Comparison of ENCODE assay signal across 34 cellular contexts in the genomic region with DNA sequence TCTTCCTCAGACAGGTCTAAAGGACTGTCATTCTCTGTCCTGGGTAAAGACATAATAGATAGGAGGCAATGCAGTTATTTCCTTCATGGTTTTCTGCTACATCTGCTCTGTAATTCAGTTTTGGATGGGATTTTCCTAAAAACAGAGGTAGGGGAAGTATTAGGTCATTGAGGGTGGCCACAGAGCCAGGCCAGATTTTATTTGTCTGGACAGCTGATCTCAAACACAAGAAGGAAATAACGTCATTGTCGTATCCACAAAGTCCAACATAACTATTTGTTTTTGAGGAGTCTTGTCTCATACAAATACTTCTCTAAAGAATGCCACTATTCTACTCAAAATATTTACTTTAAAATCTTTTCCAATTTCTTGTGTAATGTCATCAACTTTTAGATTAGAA.
"Had no signal": no experiment of that assay in that cellular context is flagged by ENCODE, and none has a peak within 500 bp of the region (broad histone marks: within the 10 kb centered on the region; RNA-seq: fewer than 3 reads in every experiment).

No MANE protein-coding gene starts in this region.

- H3K9me3 ChIP-seq: MG63 had no signal

- H3K4me3 ChIP-seq: MG63 had no signal

- DNase-seq: Karpas-422, Kasumi-1, KG1, MG63, MM.1S, MV-4-11, NCI-H1048, NCI-H1092, NCI-H1092 treated with DMSO at 0.1 percent for 48 hours, NCI-H1105, NCI-H1105 treated with DMSO at 0.1 percent for 48 hours, NCI-H1417, NCI-H1417 treated with DMSO at 0.1 percent for 48 hours, NCI-H1436, NCI-H1436 treated with DMSO at 0.1 percent for 48 hours, NCI-H146, NCI-H1694, NCI-H1694 treated with DMSO at 0.1 percent for 48 hours, NCI-H187, NCI-H187 treated with DMSO at 0.1 percent for 48 hours, NCI-H1930, NCI-H2029, NCI-H2029 treated with DMSO at 0.1 percent for 48 hours, NCI-H2081, NCI-H2081 treated with DMSO at 0.1 percent for 48 hours, NCI-H2107, NCI-H2171, NCI-H2227 treated with DMSO at 0.1 percent for 48 hours, NCI-H226, NCI-H345, NCI-H446, NCI-H446 treated with DMSO at 0.1 percent for 48 hours, NCI-H510A had no signal

- H3K27ac ChIP-seq: KMS-11 had no signal

- H3K27me3 ChIP-seq: MG63 had no signal

- H3K9ac ChIP-seq: KMS-11 had no signal

- H3K4me2 ChIP-seq: KMS-11 had no signal

- H3K36me3 ChIP-seq: MG63 had no signal
